ENCODE assay signal across 18 cellular contexts in the genomic region with DNA sequence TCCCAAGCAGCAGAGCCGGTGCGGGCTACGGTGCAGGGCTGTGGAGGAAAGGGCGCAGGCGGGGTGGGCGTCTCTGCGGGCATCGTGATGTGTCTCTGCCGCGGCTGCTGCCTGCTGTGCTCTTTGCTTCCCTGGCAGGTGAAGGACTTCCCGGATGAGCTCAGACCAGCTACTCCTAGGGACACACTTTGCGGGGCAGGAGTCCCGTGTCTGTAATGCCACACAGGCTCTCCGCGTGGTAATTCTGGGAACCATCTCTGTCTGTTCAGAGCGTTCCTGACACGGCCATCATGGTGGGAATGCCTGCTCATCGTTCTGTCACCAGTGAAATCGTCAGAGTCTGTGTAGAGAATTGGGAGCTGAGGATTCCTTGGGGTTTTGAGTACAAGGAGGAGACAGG.
DNase-seq lines count a peak whose midpoint lies in the region; TF ChIP-seq lines count a peak whose summit lies in the region.
"Had no signal": no experiment of that assay in that cellular context is flagged by ENCODE, and none has a peak within 500 bp of the region (broad histone marks: within the 10 kb centered on the region; RNA-seq: fewer than 3 reads in every experiment).

No MANE protein-coding gene starts in this region.

- no peak for TF ChIP-seq CTCF in coronary artery (IDR thresholded peaks at IDR 0.05)
- TF ChIP-seq CTCF in suprapubic skin (IDR thresholded peaks at IDR 0.05) = no peak

- H3K27ac ChIP-seq in coronary artery (peak overlapping the region; percentile 64 to 82), neuronal stem cell (replicated peaks; ENCODE audit: low read length) (no peak overlapping the region), suprapubic skin (peak overlapping the region; percentile 43)
- H3K27ac ChIP-seq: thyroid gland had no signal

- in situ Hi-C loops in ACHN (cut with HindIII; ENCODE audit: low pct_ligation_motif_present, low pct_unique_long_range_greater_than_20kb, low sequenced_read_pairs) = no loop called here

- peak; percentile 44 for DNase-seq in H7
- DNase-seq in coronary artery (ENCODE audit: low spot score) = no peak
- DNase-seq in neuronal stem cell (ENCODE audit: low spot score) = no peak
- DNase-seq in suprapubic skin (ENCODE audit: low spot score in 2 of 2) = peak in 1 of 2 donors; percentile 44
- DNase-seq in HK-2 (ENCODE audit: unreplicated experiment) = no peak
- no peak for DNase-seq in mucosa of gallbladder (ENCODE audit: low spot score)
- DNase-seq in ACHN = no peak
- DNase-seq in stimulated activated CD4-positive, alpha-beta T cell treated with anti-CD3 and anti-CD28 coated beads, Interleukin-2, amount 100 ng/mL, for 48 hours = no peak
- DNase-seq: activated naive CD4-positive, alpha-beta T cell treated with Interleukin-2 at 50 U/mL for 16 hours; cortex of kidney; GM23248; MV-4-11; NCI-H2081; NCI-H510A treated with DMSO at 0.1 percent for 48 hours; SHP77 treated with DMSO at 0.1 percent for 48 hours; stimulated activated CD4-positive, alpha-beta T cell treated with anti-CD3 and anti-CD28 coated beads, Interleukin-4, amount 100 ng/mL, for 4 hours; thyroid gland had no signal

- no peak overlapping the region for H2AFZ ChIP-seq in neuronal stem cell (ENCODE audit: low read length)
- H2AFZ ChIP-seq: GM23248 had no signal

- H2BK120ac ChIP-seq in neuronal stem cell (ENCODE audit: low read depth, low read length) = no peak overlapping the region

- H4K91ac ChIP-seq in neuronal stem cell (ENCODE audit: low read depth, low read length, poor library complexity) = no peak overlapping the region

- no peak overlapping the region for H2BK5ac ChIP-seq in neuronal stem cell (ENCODE audit: low read length)

- no peak overlapping the region for H3K14ac ChIP-seq in neuronal stem cell (ENCODE audit: low read length)

- no peaks in the 10 kb centered on the region; the same call in 1 of the 2 replicates for H3K36me3 ChIP-seq in H7 (replicated peaks; ENCODE audit: control insufficient read depth, insufficient read depth, low read length)
- H3K36me3 ChIP-seq in neuronal stem cell (replicated peaks in 1 of 2; ENCODE audit: control insufficient read depth in 2 of 2, insufficient read depth in 2 of 2, low read length in 2 of 2) = peaks cover 8 to 63% of the 10 kb centered on the region in 2 donors
- H3K36me3 ChIP-seq in suprapubic skin = peaks cover 73% of the 10 kb centered on the region

- peak overlapping the region; percentile 26 for H3K23ac ChIP-seq in neuronal stem cell (ENCODE audit: low read depth, low read length, poor library complexity)

- H3K27me3 ChIP-seq in H7 (ENCODE audit: control insufficient read depth, insufficient read depth, low read length) (no peaks in the 10 kb centered on the region), neuronal stem cell (ENCODE audit: control insufficient read depth in 3 of 3, insufficient read depth in 3 of 3, low read depth in 1 of 3, low read length in 3 of 3) (no peaks in the 10 kb centered on the region), suprapubic skin (no peaks in the 10 kb centered on the region)
- H3K27me3 ChIP-seq: thyroid gland had no signal

- no peak overlapping the region for H2BK12ac ChIP-seq in neuronal stem cell (ENCODE audit: low read length)

- no peak for TF ChIP-seq POLR2A in suprapubic skin (IDR thresholded peaks at IDR 0.05)

- H4K8ac ChIP-seq in neuronal stem cell (ENCODE audit: low read depth, low read length) = no peak overlapping the region

- TF ChIP-seq EP300 in suprapubic skin (IDR thresholded peaks at IDR 0.05) = no peak

- peak overlapping the region; percentile 23 for H2BK15ac ChIP-seq in neuronal stem cell (ENCODE audit: low read length)

- no peak overlapping the region for H3K4me2 ChIP-seq in neuronal stem cell (ENCODE audit: insufficient read depth, low read length, poor library complexity, severe bottlenecking)

- peak overlapping the region; percentile 78 for H3K18ac ChIP-seq in neuronal stem cell (ENCODE audit: low read length)

- H3K4me3 ChIP-seq in H7 (ENCODE audit: insufficient read depth, low read depth, low read length) (no peak overlapping the region), coronary artery (no peak overlapping the region), neuronal stem cell (ENCODE audit: low read length in 2 of 2) (no peak overlapping the region), suprapubic skin (no peak overlapping the region)
- H3K4me3 ChIP-seq: GM23248, K562, thyroid gland had no signal

- H3K79me1 ChIP-seq in neuronal stem cell (ENCODE audit: low read depth, low read length) = peaks cover 3% of the 10 kb centered on the region

- H2AK5ac ChIP-seq in neuronal stem cell (ENCODE audit: low read depth, low read length) = peak overlapping the region; percentile 12

- H3K4ac ChIP-seq in neuronal stem cell (ENCODE audit: low read length) = no peak overlapping the region

- no peak overlapping the region for H3K9ac ChIP-seq in neuronal stem cell (ENCODE audit: low read depth, low read length, poor library complexity)
- H3K9ac ChIP-seq: GM23248 had no signal

- WGBS in neuronal stem cell (ENCODE audit: extremely low coverage in 2 of 2, insufficient read length in 2 of 2, insufficient replicate concordance in 1 of 2), 2 donors = no CpG with 5 or more reads among the region's 19 CpGs
- 95% methylated on average over 11 of the region's 19 CpGs for WGBS in suprapubic skin

- H3K9me3 ChIP-seq in neuronal stem cell (replicated peaks in 1 of 2; ENCODE audit: control insufficient read depth in 2 of 2, insufficient read depth in 1 of 2, low read depth in 1 of 2, low read length in 2 of 2) = peaks cover 0 to 5% of the 10 kb centered on the region in 2 donors
- no peaks in the 10 kb centered on the region for H3K9me3 ChIP-seq in suprapubic skin
- H3K9me3 ChIP-seq: thyroid gland had no signal

- H3K4me1 ChIP-seq in neuronal stem cell (ENCODE audit: control insufficient read depth in 2 of 2, insufficient read depth in 1 of 2, low read depth in 1 of 2, low read length in 2 of 2) (peaks cover 14 to 43% of the 10 kb centered on the region in 2 donors), suprapubic skin (peaks cover 47% of the 10 kb centered on the region)
